Comparison of ENCODE assay signal across 8 cellular contexts in genomic region chr14:90758959-90759358, GRCh38. TPM values are rescaled to one million over a fixed set of nuclear protein-coding genes. Genes with fewer than 3 reads are reported as not detected.
DNase-seq lines count a peak whose midpoint lies in the region; ATAC-seq and TF ChIP-seq lines count a peak whose summit lies in the region.

No MANE protein-coding gene starts in this region.

- no peak for DNase-seq in AG09309 (ENCODE audit: low read depth)
- peak; percentile 49 for DNase-seq in activated naive CD8-positive, alpha-beta T cell treated with anti-CD3 and anti-CD28 coated beads, Interleukin-2, amount 10 ng/mL, durations not matched to agents 7 days and 5 days
- peak; percentile 68 for DNase-seq in right atrium auricular region (ENCODE audit: low spot score)
- peak; percentile 89 for DNase-seq in sigmoid colon
- no peak for DNase-seq in RPMI8226
- DNase-seq in NCI-H2081 (lab: John Stamatoyannopoulos, UW): no peak

- H3K4me3 ChIP-seq in AG09309 (ENCODE audit: control insufficient read depth, low read depth, low read length): peak overlapping the region; percentile 52
- H3K4me3 ChIP-seq in right atrium auricular region: peak overlapping the region; percentile 25 to 53
- H3K4me3 ChIP-seq in sigmoid colon: peak overlapping the region; percentile 26 to 50 (median 46)

- POLR2A ChIA-PET in activated naive CD8-positive, alpha-beta T cell treated with anti-CD3 and anti-CD28 coated beads, Interleukin-2, amount 10 ng/mL, durations not matched to agents 7 days and 5 days (lab: Charles Lee): interaction anchor here (0.8 to 1.3 kb wide), 6 partner anchors 27 to 751 kb away, joined by 3 to 5 read pairs (median 3); partner anchors contain the start of genes CALM1 and PPP4R3A

- WGBS in sigmoid colon, 2 donors: 37 to 70% methylated on average over 13 of the region's 13 CpGs

- TF ChIP-seq EP300 in sigmoid colon (IDR thresholded peaks at IDR 0.05): peak in 1 of 4 donors; percentile 50

- TF ChIP-seq POLR2A in sigmoid colon (IDR thresholded peaks at IDR 0.05): peak; percentile 22 to 26

- peaks cover 0 to 29% of the 10 kb centered on the region in 2 donors for H3K4me1 ChIP-seq in right atrium auricular region
- H3K4me1 ChIP-seq in sigmoid colon: peaks cover 0 to 51% (median 36%) of the 10 kb centered on the region in 4 donors

- TF ChIP-seq CTCF in AG09309 (IDR thresholded peaks at IDR 0.05; ENCODE audit: control insufficient read depth, insufficient read depth, low read depth, low read length, missing control alignments) (no peak), right atrium auricular region (IDR thresholded peaks at IDR 0.05) (no peak), sigmoid colon (IDR thresholded peaks at IDR 0.05) (no peak)

- H3K27me3 ChIP-seq in right atrium auricular region: no peaks in the 10 kb centered on the region
- no peaks in the 10 kb centered on the region for H3K27me3 ChIP-seq in sigmoid colon

- H3K9me3 ChIP-seq in right atrium auricular region (peaks cover 0 to 16% of the 10 kb centered on the region in 2 donors), sigmoid colon (peaks cover 0 to 7% (median 0%) of the 10 kb centered on the region in 4 donors)

- H3K9me3 Mint-ChIP-seq in activated naive CD8-positive, alpha-beta T cell treated with anti-CD3 and anti-CD28 coated beads, Interleukin-2, amount 10 ng/mL, durations not matched to agents 7 days and 5 days: peaks cover 7% of the 10 kb centered on the region

- H3K4me3 Mint-ChIP-seq in activated naive CD8-positive, alpha-beta T cell treated with anti-CD3 and anti-CD28 coated beads, Interleukin-2, amount 10 ng/mL, durations not matched to agents 7 days and 5 days: peak overlapping the region; percentile 80

- intact Hi-C loops in sigmoid colon (cut with DNase I): loop anchor here (1.0 to 5.0 kb wide), 6 partner anchors 58 to 787 kb away; partner anchors contain the start of genes CALM1 and TTC7B

- peak overlapping the region; percentile 95 for H3K27ac ChIP-seq in right atrium auricular region
- peak overlapping the region; percentile 90 to 96 (median 92) for H3K27ac ChIP-seq in sigmoid colon

- H3K36me3 ChIP-seq in right atrium auricular region: no peaks in the 10 kb centered on the region
- H3K36me3 ChIP-seq in sigmoid colon: no peaks in the 10 kb centered on the region

- H3K4me1 Mint-ChIP-seq in activated naive CD8-positive, alpha-beta T cell treated with anti-CD3 and anti-CD28 coated beads, Interleukin-2, amount 10 ng/mL, durations not matched to agents 7 days and 5 days: peaks cover 12% of the 10 kb centered on the region

- peaks cover 32% of the 10 kb centered on the region for H3K27me3 Mint-ChIP-seq in activated naive CD8-positive, alpha-beta T cell treated with anti-CD3 and anti-CD28 coated beads, Interleukin-2, amount 10 ng/mL, durations not matched to agents 7 days and 5 days

- peaks cover 4% of the 10 kb centered on the region for H3K36me3 Mint-ChIP-seq in activated naive CD8-positive, alpha-beta T cell treated with anti-CD3 and anti-CD28 coated beads, Interleukin-2, amount 10 ng/mL, durations not matched to agents 7 days and 5 days

- ATAC-seq in HG02938 (IDR thresholded peaks at IDR 0.05; ENCODE audit: unreplicated experiment) (peak; percentile 28), HG03469 (IDR thresholded peaks at IDR 0.05; ENCODE audit: unreplicated experiment) (no peak)
- no peak for ATAC-seq in activated naive CD8-positive, alpha-beta T cell treated with anti-CD3 and anti-CD28 coated beads, Interleukin-2, amount 10 ng/mL, durations not matched to agents 7 days and 5 days (ENCODE audit: low read depth)

- peak overlapping the region; percentile 88 for H3K27ac Mint-ChIP-seq in activated naive CD8-positive, alpha-beta T cell treated with anti-CD3 and anti-CD28 coated beads, Interleukin-2, amount 10 ng/mL, durations not matched to agents 7 days and 5 days

RNA-seq across cellular contexts. Expression of gene TTC7B, which starts 57.3 kb away (rescaled TPM):
- 1 to 10 TPM; 5.9 to 6.6 TPM for total RNA-seq in activated naive CD8-positive, alpha-beta T cell treated with anti-CD3 and anti-CD28 coated beads, Interleukin-2, amount 10 ng/mL, durations not matched to agents 7 days and 5 days
- 10 to 100 TPM; 45.5 to 57.3 TPM for total RNA-seq in right atrium auricular region
- total RNA-seq in sigmoid colon: 10 to 100 TPM; 46.8 to 70.9 (median 61.2) TPM
- 1 to 10 TPM; 5.5 to 9.2 (median 6.0) TPM for polyA plus RNA-seq in sigmoid colon

Comparison
In these comparisons a context has a peak if more than half of its experiments do, and no peak if none do; other contexts are left out.
1. DNase-seq: peak in activated naive CD8-positive, alpha-beta T cell treated with anti-CD3 and anti-CD28 coated beads, Interleukin-2, amount 10 ng/mL, durations not matched to agents 7 days and 5 days (single experiment), right atrium auricular region (single experiment) and sigmoid colon (single experiment); none in AG09309 (single experiment), RPMI8226 (single experiment) and NCI-H2081 (0 of 2).
2. RNA of gene TTC7B, which starts 57.3 kb away (total RNA-seq): 46.8 to 70.9 TPM in sigmoid colon and 45.5 to 57.3 TPM in right atrium auricular region; 5.9 to 6.6 TPM in activated naive CD8-positive, alpha-beta T cell treated with anti-CD3 and anti-CD28 coated beads, Interleukin-2, amount 10 ng/mL, durations not matched to agents 7 days and 5 days; every median in the first group is over 4 times any median in the second.
3. Peak in every context shown above with its lines, with median percentiles within 50 percentile points of each other: H3K4me3 ChIP-seq.